10 cellular contexts compared by ENCODE assay signal in the genomic region with DNA sequence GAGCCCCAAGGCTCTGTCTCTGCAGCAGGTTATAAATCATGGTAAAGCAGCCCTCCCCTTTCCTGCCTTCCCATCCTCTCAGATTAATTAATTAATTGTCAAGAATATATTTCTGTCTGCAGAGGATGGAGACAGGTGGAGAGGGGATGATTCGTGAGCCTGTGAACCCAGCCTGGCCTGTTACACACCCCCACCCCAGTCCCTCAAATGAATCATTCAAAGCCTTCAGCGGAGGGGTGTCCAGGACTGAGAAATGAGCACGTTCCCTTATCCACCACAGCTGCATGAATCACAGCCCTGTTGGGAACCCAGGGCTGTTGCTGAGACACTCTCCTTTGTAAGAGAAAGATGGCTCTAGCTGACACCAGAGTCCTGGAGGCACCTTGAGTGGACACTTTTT. TPM values are rescaled to one million over a fixed set of nuclear protein-coding genes. Genes with fewer than 3 reads are reported as not detected.
DNase-seq lines count a peak whose midpoint lies in the region; ATAC-seq, FAIRE-seq and TF ChIP-seq lines count a peak whose summit lies in the region.
"Had no signal": no experiment of that assay in that cellular context is flagged by ENCODE, and none has a peak within 500 bp of the region (broad histone marks: within the 10 kb centered on the region; RNA-seq: fewer than 3 reads in every experiment).

No MANE protein-coding gene starts in this region.

- no peak for TF ChIP-seq CTCF in astrocyte of the spinal cord (IDR thresholded peaks at IDR 0.05; ENCODE audit: low read depth, low read length)

- H3K27me3 ChIP-seq in mucosa of rectum (ENCODE audit: control insufficient read depth in 2 of 2, insufficient read depth in 2 of 2, low read length in 2 of 2): no peaks in the 10 kb centered on the region
- no peaks in the 10 kb centered on the region for H3K27me3 ChIP-seq in small intestine (ENCODE audit: control insufficient read depth in 2 of 2, insufficient read depth in 2 of 2, low read length in 2 of 2)

- H3K4me1 ChIP-seq in mucosa of rectum (ENCODE audit: control insufficient read depth in 2 of 2, insufficient read depth in 2 of 2, low read length in 2 of 2): peaks cover 2 to 4% of the 10 kb centered on the region in 2 donors
- H3K4me1 ChIP-seq in small intestine (ENCODE audit: control insufficient read depth in 2 of 2, insufficient read depth in 1 of 2, low read depth in 1 of 2, low read length in 1 of 2): peaks cover 0 to 6% of the 10 kb centered on the region in 2 donors

- FAIRE-seq in urothelium cell line (lab: Jason Lieb, UNC) (no peak), small intestine (lab: Jason Lieb, UNC) (no peak)

- 61 to 77% (median 65%) methylated on average over 3 of the region's 3 CpGs for WGBS in small intestine, 3 donors

- H3K4me3 ChIP-seq in astrocyte of the spinal cord (ENCODE audit: low read depth, low read length) (no peak overlapping the region), mucosa of rectum (ENCODE audit: low read length in 2 of 2) (no peak overlapping the region), small intestine (ENCODE audit: low read depth in 1 of 2, low read length in 2 of 2) (no peak overlapping the region)

- intact Hi-C loops in cardiac septum (cut with DNase I) (no loop called here), Right ventricle myocardium superior (cut with DNase I) (no loop called here)

- no peak for ATAC-seq in Right ventricle myocardium superior (ENCODE audit: poor library complexity)

- H3K27ac ChIP-seq in mucosa of rectum (ENCODE audit: low read depth in 2 of 2, low read length in 2 of 2) (peak overlapping the region; percentile 65), small intestine (ENCODE audit: low read depth in 1 of 2, low read length in 1 of 2) (peak overlapping the region in 1 of 2 donors; percentile 79)

- no peaks in the 10 kb centered on the region for H3K9me3 ChIP-seq in mucosa of rectum (ENCODE audit: control insufficient read depth in 2 of 2, low read length in 2 of 2)
- no peaks in the 10 kb centered on the region for H3K9me3 ChIP-seq in small intestine (ENCODE audit: control insufficient read depth, low read depth)

- in situ Hi-C loops in astrocyte of the spinal cord (cut with HindIII; ENCODE audit: low sequenced_read_pairs): no loop called here

- DNase-seq in cardiac septum (ENCODE audit: low spot score): peak; percentile 67
- DNase-seq in Right ventricle myocardium superior: no peak
- DNase-seq in astrocyte of the spinal cord (ENCODE audit: low read depth, low spot score): peak; percentile 91
- DNase-seq in urothelium cell line (ENCODE audit: low spot score): peak; percentile 31
- no peak for DNase-seq in small intestine
- no peak for DNase-seq in NCI-H2171 treated with DMSO at 0.1 percent for 48 hours (lab: John Stamatoyannopoulos, UW)
- DNase-seq in 8988T: no peak
- DNase-seq: activated CD4-positive, CD25-positive, alpha-beta regulatory T cell treated with anti-CD3 and anti-CD28 coated beads, Interleukin-2, amount 50 U/mL, for 72 hours; head of caudate nucleus had no signal

- H3K9ac ChIP-seq in mucosa of rectum (ENCODE audit: low read depth in 1 of 2, low read length in 2 of 2): no peak overlapping the region

- H3K36me3 ChIP-seq in mucosa of rectum (ENCODE audit: control insufficient read depth in 2 of 2, insufficient read depth in 2 of 2, low read length in 2 of 2) (peaks cover 0 to 8% of the 10 kb centered on the region in 2 donors), small intestine (ENCODE audit: control insufficient read depth in 2 of 2, insufficient read depth in 2 of 2, low read length in 2 of 2) (no peaks in the 10 kb centered on the region)

RNA-seq across cellular contexts. Expression of a gene that starts 56.0 kb away (rescaled TPM):
- total RNA-seq in cardiac septum: 0.30 TPM
- not detected for total RNA-seq in Right ventricle myocardium superior
- under 1 TPM in 1 of 3 donors, not detected in 2; 0.10 TPM for polyA plus RNA-seq in small intestine

RNA-seq across cellular contexts. Expression of a gene that starts 59.6 kb away (rescaled TPM):
- 97.1 TPM for total RNA-seq in cardiac septum
- total RNA-seq in Right ventricle myocardium superior: 8.4 TPM
- 1 to 10 TPM in 1 of 3 donors, under 1 TPM in 2; 0.67 to 3.6 (median 0.81) TPM for polyA plus RNA-seq in small intestine

Comparison
In these comparisons a context has a peak if more than half of its experiments do, and no peak if none do; other contexts are left out.
1. DNase-seq: peak in cardiac septum (single experiment), astrocyte of the spinal cord (single experiment) and urothelium cell line (single experiment); none in Right ventricle myocardium superior (single experiment), small intestine (single experiment), NCI-H2171 treated with DMSO at 0.1 percent for 48 hours (single experiment) and 8988T (single experiment).
2. RNA of a gene that starts 59.6 kb away (total RNA-seq): 97.1 TPM in cardiac septum (single experiment); 8.4 TPM in Right ventricle myocardium superior (single experiment); every median in the first group is over 10 times any median in the second.